In the genomic region with DNA sequence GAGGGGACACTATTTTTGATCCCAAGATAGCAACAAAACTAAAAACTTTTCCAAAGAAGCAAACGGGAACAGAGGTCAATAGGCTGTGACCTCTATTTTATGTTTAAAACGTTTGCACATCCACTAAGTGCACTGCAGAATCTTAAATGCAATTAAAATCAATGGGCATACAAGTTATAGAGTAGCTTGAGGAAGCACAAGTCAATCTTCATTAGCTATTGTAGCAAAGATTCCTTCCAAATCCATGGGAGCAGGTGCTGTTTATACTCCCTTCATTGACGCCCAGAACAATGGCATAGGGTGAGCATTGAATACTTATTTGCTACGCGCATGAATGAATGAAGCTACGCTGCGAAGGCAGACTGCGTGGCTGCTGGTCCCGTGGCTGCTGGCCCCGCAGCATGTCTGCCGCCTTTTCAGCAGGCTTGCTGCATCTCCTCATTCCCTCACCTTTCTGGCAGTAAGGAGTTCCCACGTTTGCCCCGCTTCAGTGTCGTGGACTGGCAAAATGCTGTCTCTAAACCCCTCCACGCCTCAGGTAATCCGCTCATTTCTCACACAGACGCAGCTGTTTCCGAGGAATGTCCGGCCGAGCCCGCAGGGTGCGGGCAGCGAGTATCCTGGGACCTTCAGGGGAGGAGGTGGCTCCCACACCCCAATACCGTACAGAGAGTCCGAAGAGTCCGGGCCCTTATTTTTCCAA, we compare ENCODE assay signal across 9 cellular contexts. TPM values are rescaled to one million over a fixed set of nuclear protein-coding genes. Genes with fewer than 3 reads are reported as not detected.
DNase-seq lines count a peak whose midpoint lies in the region; ATAC-seq and TF ChIP-seq lines count a peak whose summit lies in the region.
"Had no signal": no experiment of that assay in that cellular context is flagged by ENCODE, and none has a peak within 500 bp of the region (broad histone marks: within the 10 kb centered on the region; RNA-seq: fewer than 3 reads in every experiment).

No MANE protein-coding gene starts in this region.

- H3K79me2 ChIP-seq in fibroblast of lung (ENCODE audit: control insufficient read depth, insufficient read depth, low read length) = no peaks in the 10 kb centered on the region

- H3K9me3 ChIP-seq in fibroblast of lung (ENCODE audit: control insufficient read depth, insufficient read depth, low read depth, low read length) = no peaks in the 10 kb centered on the region

- no peak overlapping the region for H3K9ac ChIP-seq in fibroblast of lung (ENCODE audit: insufficient read depth, low read length)

- peaks cover 24% of the 10 kb centered on the region for H3K27me3 ChIP-seq in fibroblast of lung (ENCODE audit: control insufficient read depth, insufficient read depth, low read length)

- no peak overlapping the region for H3K4me3 ChIP-seq in fibroblast of lung (replicated peaks in 1 of 4; ENCODE audit: control extremely low read depth in 1 of 4, insufficient read depth in 1 of 4, low read depth in 3 of 4, low read length in 4 of 4)

- no peak for TF ChIP-seq CTCF in fibroblast of lung (conservative IDR thresholded peaks at IDR 0.05 in 1 of 2, IDR thresholded peaks at IDR 0.05 in 1 of 2; ENCODE audit: low read depth in 1 of 2, low read length in 2 of 2)

- no peaks in the 10 kb centered on the region for H4K20me1 ChIP-seq in fibroblast of lung (ENCODE audit: control insufficient read depth, extremely low read depth, insufficient read depth, low read length)

- ATAC-seq in HG02678 (IDR thresholded peaks at IDR 0.05; ENCODE audit: unreplicated experiment) = no peak
- no peak for ATAC-seq in HG02642 (IDR thresholded peaks at IDR 0.05; ENCODE audit: poor library complexity, unreplicated experiment)
- ATAC-seq in GM19395 (IDR thresholded peaks at IDR 0.05; ENCODE audit: unreplicated experiment) = no peak

- H3K4me2 ChIP-seq in fibroblast of lung (ENCODE audit: extremely low read depth, insufficient read depth, low read length) = peak overlapping the region; percentile 33

- DNase-seq in DMS53 (lab: John Stamatoyannopoulos, UW) (peak; percentile 85), NCI-H446 treated with DMSO at 0.1 percent for 48 hours (lab: John Stamatoyannopoulos, UW) (peak; percentile 30), fibroblast of lung (ENCODE audit: low read depth in 2 of 2) (no peak), pons (ENCODE audit: low spot score) (peak; percentile 81), NK-92 (lab: John Stamatoyannopoulos, UW; ENCODE audit: unreplicated experiment) (no peak)

- H3K4me1 ChIP-seq in fibroblast of lung (ENCODE audit: control insufficient read depth, extremely low read depth, insufficient read depth, low read length) = peaks cover 3% of the 10 kb centered on the region

- H2AFZ ChIP-seq in fibroblast of lung (ENCODE audit: low read length) = no peak overlapping the region

- no peak overlapping the region for H3K27ac ChIP-seq in fibroblast of lung (ENCODE audit: insufficient read depth, low read length)

- no peaks in the 10 kb centered on the region for H3K36me3 ChIP-seq in fibroblast of lung (ENCODE audit: control insufficient read depth, insufficient read depth, low read length)

RNA-seq across cellular contexts. Expression of a gene that starts 0.8 kb away (rescaled TPM):
- total RNA-seq in fibroblast of lung = not detected in 2 replicates
- 0.02 TPM in 1 of 2 replicates, not detected in the other for polyA plus RNA-seq in fibroblast of lung
- not detected in 2 replicates for polyA plus RNA-seq in fibroblast of lung (2012)
- not detected in 2 replicates for polyA minus RNA-seq in fibroblast of lung (ENCODE audit: low replicate concordance)
- total RNA-seq: activated CD8-positive, alpha-beta memory T cell treated with anti-CD3 and anti-CD28 coated beads for 36 hours had no signal

Comparison
In these comparisons a context has a peak if more than half of its experiments do, and no peak if none do; other contexts are left out.
1. DNase-seq: peak in DMS53 (single experiment), NCI-H446 treated with DMSO at 0.1 percent for 48 hours (single experiment) and pons (single experiment); none in fibroblast of lung (0 of 2) and NK-92 (single experiment).